In genomic region chr16:66608241-66609138, GRCh38 we compare ENCODE assay signal across 8 cellular contexts. TPM values are rescaled to one million over a fixed set of nuclear protein-coding genes. Genes with fewer than 3 reads are reported as not detected.
A peak's percentile ranks its signal among the peaks of the same experiment; 100 is the strongest.
DNase-seq lines count a peak whose midpoint lies in the region; ATAC-seq, FAIRE-seq and TF ChIP-seq lines count a peak whose summit lies in the region.

No MANE protein-coding gene starts in this region.

- H3K36me3 ChIP-seq in ACC112 (ENCODE audit: insufficient read depth, low read length) (peaks cover 4% of the 10 kb centered on the region; the same call in 1 of the 2 replicates), RWPE2 (ENCODE audit: low read depth) (peaks cover 49% of the 10 kb centered on the region)

- no peaks in the 10 kb centered on the region for H3K27me3 ChIP-seq in ACC112 (ENCODE audit: insufficient read depth, low read length)
- no peaks in the 10 kb centered on the region for H3K27me3 ChIP-seq in RWPE2 (ENCODE audit: insufficient read depth, poor library complexity, severe bottlenecking)
- H3K27me3 ChIP-seq in foreskin keratinocyte, result no peaks in the 10 kb centered on the region

- H3K4me3 ChIP-seq in ACC112 (ENCODE audit: low read depth, low read length) (no peak overlapping the region), RWPE2 (ENCODE audit: severe bottlenecking) (no peak overlapping the region)

- no peaks in the 10 kb centered on the region for H3K9me3 ChIP-seq in RWPE2 (ENCODE audit: severe bottlenecking)

- peak; percentile 60 for DNase-seq in GM18507 (ENCODE audit: extremely low spot score, insufficient read length, low read depth)
- peak; percentile 92 for DNase-seq in RWPE2 (ENCODE audit: low spot score)
- DNase-seq in activated T-helper 9 cell treated with anti-CD3 and anti-CD28 coated beads, Interleukin-2, amount 50 U/mL, for 16 hours (ENCODE audit: low read depth), result peak; percentile 80
- peak; percentile 39 to 72 for DNase-seq in foreskin keratinocyte
- DNase-seq in nucleus accumbens (lab: John Stamatoyannopoulos, UW), result peak in 49 of 56 donors; percentile 13 to 88 (median 58)
- peak; percentile 82 for DNase-seq in superior temporal gyrus (ENCODE audit: extremely low spot score)

- TF ChIP-seq EP300 in Ishikawa (IDR thresholded peaks at IDR 0.05; ENCODE audit: borderline replicate concordance), result no peak

- H3K27ac ChIP-seq in ACC112 (ENCODE audit: low read depth, low read length) (peak overlapping the region; percentile 47), RWPE2 (ENCODE audit: poor library complexity, severe bottlenecking) (peak overlapping the region; percentile 81), foreskin keratinocyte (no peak overlapping the region)

- peaks cover 21% of the 10 kb centered on the region for H3K4me1 ChIP-seq in ACC112 (ENCODE audit: control insufficient read depth, insufficient read depth, low read length, unreplicated experiment)
- peaks cover 12% of the 10 kb centered on the region for H3K4me1 ChIP-seq in RWPE2 (ENCODE audit: insufficient read depth, poor library complexity, severe bottlenecking)
- H3K4me1 ChIP-seq in foreskin keratinocyte, result peaks cover 12% of the 10 kb centered on the region

- TF ChIP-seq CTCF in RWPE2 (IDR thresholded peaks at IDR 0.05; ENCODE audit: poor library complexity, severe bottlenecking), result peak; percentile 96
- peak; percentile 97 for TF ChIP-seq CTCF in foreskin keratinocyte (conservative IDR thresholded peaks at IDR 0.05)

- H2AFZ ChIP-seq in ACC112 (ENCODE audit: low read length, unreplicated experiment), result no peak overlapping the region

- peak; percentile 87 for FAIRE-seq in GM18507 (lab: Jason Lieb, UNC)

- TF ChIP-seq RAD21 in Ishikawa (IDR thresholded peaks at IDR 0.05; ENCODE audit: low read depth), result peak; percentile 66

- peaks cover 39% of the 10 kb centered on the region for H3K79me2 ChIP-seq in ACC112 (ENCODE audit: control insufficient read depth, insufficient read depth, low read length, unreplicated experiment)

- ATAC-seq in RWPE2 (ENCODE audit: low read depth) (peak; percentile 78), foreskin keratinocyte (peak; percentile 77)

TF ChIP-seq in Ishikawa, 13 proteins besides CTCF, POLR2A, EP300 and RAD21:
- TF ChIP-seq ZBTB7A (IDR thresholded peaks at IDR 0.05; ENCODE audit: low read depth), result no peak
- TF ChIP-seq, protein P1, sequence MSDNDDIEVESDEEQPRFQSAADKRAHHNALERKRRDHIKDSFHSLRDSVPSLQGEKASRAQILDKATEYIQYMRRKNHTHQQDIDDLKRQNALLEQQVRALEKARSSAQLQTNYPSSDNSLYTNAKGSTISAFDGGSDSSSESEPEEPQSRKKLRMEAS (IDR thresholded peaks at IDR 0.05), result peak; percentile 96
- TF ChIP-seq EGR1 (IDR thresholded peaks at IDR 0.05), result peak; percentile 37; the same call in 1 of the 2 replicates
- no peak for TF ChIP-seq YY1 (IDR thresholded peaks at IDR 0.05; ENCODE audit: low read depth)
- 0 out of 2 replicates have a peak, but pooled peaks have one; percentile 17 for TF ChIP-seq TCF12 (IDR thresholded peaks at IDR 0.05; ENCODE audit: low read depth)
- no peak for TF ChIP-seq CEBPB (IDR thresholded peaks at IDR 0.05)
- peak; percentile 90 for TF ChIP-seq TEAD4 (IDR thresholded peaks at IDR 0.05)
- no peak for TF ChIP-seq CREB1 (IDR thresholded peaks at IDR 0.05; ENCODE audit: low read depth)
- TF ChIP-seq USF1 (IDR thresholded peaks at IDR 0.05), result peak; percentile 56; the same call in 1 of the 2 replicates
- TF ChIP-seq FOXM1 (IDR thresholded peaks at IDR 0.05; ENCODE audit: borderline replicate concordance, low read depth), result no peak
- TF ChIP-seq TAF1 (IDR thresholded peaks at IDR 0.05; ENCODE audit: low read depth), result no peak
- no peak for TF ChIP-seq NFIC (IDR thresholded peaks at IDR 0.05)
- TF ChIP-seq, protein P2, sequence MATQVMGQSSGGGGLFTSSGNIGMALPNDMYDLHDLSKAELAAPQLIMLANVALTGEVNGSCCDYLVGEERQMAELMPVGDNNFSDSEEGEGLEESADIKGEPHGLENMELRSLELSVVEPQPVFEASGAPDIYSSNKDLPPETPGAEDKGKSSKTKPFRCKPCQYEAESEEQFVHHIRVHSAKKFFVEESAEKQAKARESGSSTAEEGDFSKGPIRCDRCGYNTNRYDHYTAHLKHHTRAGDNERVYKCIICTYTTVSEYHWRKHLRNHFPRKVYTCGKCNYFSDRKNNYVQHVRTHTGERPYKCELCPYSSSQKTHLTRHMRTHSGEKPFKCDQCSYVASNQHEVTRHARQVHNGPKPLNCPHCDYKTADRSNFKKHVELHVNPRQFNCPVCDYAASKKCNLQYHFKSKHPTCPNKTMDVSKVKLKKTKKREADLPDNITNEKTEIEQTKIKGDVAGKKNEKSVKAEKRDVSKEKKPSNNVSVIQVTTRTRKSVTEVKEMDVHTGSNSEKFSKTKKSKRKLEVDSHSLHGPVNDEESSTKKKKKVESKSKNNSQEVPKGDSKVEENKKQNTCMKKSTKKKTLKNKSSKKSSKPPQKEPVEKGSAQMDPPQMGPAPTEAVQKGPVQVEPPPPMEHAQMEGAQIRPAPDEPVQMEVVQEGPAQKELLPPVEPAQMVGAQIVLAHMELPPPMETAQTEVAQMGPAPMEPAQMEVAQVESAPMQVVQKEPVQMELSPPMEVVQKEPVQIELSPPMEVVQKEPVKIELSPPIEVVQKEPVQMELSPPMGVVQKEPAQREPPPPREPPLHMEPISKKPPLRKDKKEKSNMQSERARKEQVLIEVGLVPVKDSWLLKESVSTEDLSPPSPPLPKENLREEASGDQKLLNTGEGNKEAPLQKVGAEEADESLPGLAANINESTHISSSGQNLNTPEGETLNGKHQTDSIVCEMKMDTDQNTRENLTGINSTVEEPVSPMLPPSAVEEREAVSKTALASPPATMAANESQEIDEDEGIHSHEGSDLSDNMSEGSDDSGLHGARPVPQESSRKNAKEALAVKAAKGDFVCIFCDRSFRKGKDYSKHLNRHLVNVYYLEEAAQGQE (IDR thresholded peaks at IDR 0.05; ENCODE audit: low read depth), result no peak

RNA-seq across cellular contexts. Expression of gene CMTM3, which starts 4.0 kb away (rescaled TPM):
- total RNA-seq in foreskin keratinocyte, result 22.1 and 23.8 TPM in 2 replicates
- 32.8 and 33.9 TPM in 2 replicates for polyA plus RNA-seq in foreskin keratinocyte

RNA-seq across cellular contexts. Expression of gene CMTM2, which starts 29.2 kb away (rescaled TPM):
- total RNA-seq in foreskin keratinocyte, result not detected in 2 replicates
- not detected in 2 replicates for polyA plus RNA-seq in foreskin keratinocyte

RNA-seq across cellular contexts. Expression of gene CMTM1, which starts 42.3 kb away (rescaled TPM):
- total RNA-seq in foreskin keratinocyte, result 2.1 and 2.3 TPM in 2 replicates
- polyA plus RNA-seq in foreskin keratinocyte, result 0.11 and 0.19 TPM in 2 replicates

RNA-seq across cellular contexts. Expression of gene CKLF, which starts 56.1 kb away (rescaled TPM):
- total RNA-seq in foreskin keratinocyte, result 44.2 and 52.3 TPM in 2 replicates
- 58.1 and 73.0 TPM in 2 replicates for polyA plus RNA-seq in foreskin keratinocyte

RNA-seq across cellular contexts. Expression of gene TK2, which starts 58.6 kb away (rescaled TPM):
- 14.0 and 14.9 TPM in 2 replicates for total RNA-seq in foreskin keratinocyte
- 9.2 and 11.0 TPM in 2 replicates for polyA plus RNA-seq in foreskin keratinocyte
